ENCODE assay signal across 16 cellular contexts in the genomic region with DNA sequence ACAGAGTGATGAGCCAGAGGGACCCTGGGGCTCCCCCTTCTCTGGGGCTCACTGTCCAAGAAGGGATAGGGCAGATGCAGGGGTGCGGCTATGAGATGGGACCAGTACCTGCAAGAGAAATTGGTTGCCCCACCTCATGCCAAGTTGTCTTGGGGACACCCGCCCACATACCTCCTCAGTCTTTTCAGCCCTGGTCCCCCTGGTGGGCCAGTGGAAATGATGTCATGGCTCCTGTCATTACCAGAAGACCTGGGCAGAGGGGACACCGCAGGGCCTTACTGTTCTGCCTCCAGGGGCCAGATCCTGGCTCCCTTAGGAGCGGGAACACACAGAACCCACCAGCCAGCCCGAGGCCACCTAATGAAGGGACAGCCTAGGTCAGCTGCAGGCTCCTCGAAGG.
"Had no signal": no experiment of that assay in that cellular context is flagged by ENCODE, and none has a peak within 500 bp of the region (broad histone marks: within the 10 kb centered on the region; RNA-seq: fewer than 3 reads in every experiment).

No MANE protein-coding gene starts in this region.

- DNase-seq: activated CD4-positive, alpha-beta T cell treated with anti-CD3 and anti-CD28 coated beads, Interleukin-2, amount 10 ng/mL, durations not matched to agents 24 days and 14 days; activated gamma-delta T cell; activated naive CD8-positive, alpha-beta T cell treated with anti-CD3 and anti-CD28 coated beads for 36 hours; activated T-cell treated with anti-CD3 and anti-CD28 coated beads, Interleukin-2, amount 50 U/mL, for 24 hours; anterior cingulate cortex; effector CD4-positive, alpha-beta T cell; gastrocnemius medialis; heart right ventricle; stimulated activated CD4-positive, alpha-beta T cell treated with anti-CD3 and anti-CD28 coated beads, Interleukin-2, amount 100 ng/mL, for 48 hours; stimulated activated naive CD8-positive, alpha-beta T cell treated with anti-CD3 and anti-CD28 coated beads, Interleukin-15, Interleukin-2, amounts not matched to agents 100 U/mL and 50 U/mL, for 24 hours; T1000; testis had no signal

- H3K36me3 Mint-ChIP-seq: activated naive CD8-positive, alpha-beta T cell treated with anti-CD3 and anti-CD28 coated beads for 36 hours; natural killer cell treated with Interleukin-12 subunit alpha and Interleukin-12 subunit beta and Interleukin-15 and Interleukin-18, amount 100 ng/mL, for 72 hours; T-cell had no signal

- ATAC-seq: gastrocnemius medialis; heart right ventricle; stimulated activated naive CD8-positive, alpha-beta T cell treated with anti-CD3 and anti-CD28 coated beads, Interleukin-15, Interleukin-2, amounts not matched to agents 100 U/mL and 50 U/mL, for 24 hours had no signal

- H3K27ac ChIP-seq: breast epithelium, gastrocnemius medialis, testis, vagina had no signal

- H3K27me3 ChIP-seq: testis, vagina had no signal

- H3K27ac Mint-ChIP-seq: activated CD4-positive, alpha-beta T cell treated with anti-CD3 and anti-CD28 coated beads, Interleukin-2, amount 10 ng/mL, durations not matched to agents 24 days and 14 days; activated naive CD8-positive, alpha-beta T cell treated with anti-CD3 and anti-CD28 coated beads for 36 hours; activated T-cell treated with anti-CD3 and anti-CD28 coated beads, Interleukin-2, amount 50 U/mL, for 24 hours; natural killer cell treated with Interleukin-12 subunit alpha and Interleukin-12 subunit beta and Interleukin-15 and Interleukin-18, amount 100 ng/mL, for 72 hours; T-cell had no signal

- H3K9me3 Mint-ChIP-seq: activated CD4-positive, alpha-beta T cell treated with anti-CD3 and anti-CD28 coated beads, Interleukin-2, amount 10 ng/mL, durations not matched to agents 24 days and 14 days; activated naive CD8-positive, alpha-beta T cell treated with anti-CD3 and anti-CD28 coated beads for 36 hours; activated T-cell treated with anti-CD3 and anti-CD28 coated beads, Interleukin-2, amount 50 U/mL, for 24 hours; natural killer cell treated with Interleukin-12 subunit alpha and Interleukin-12 subunit beta and Interleukin-15 and Interleukin-18, amount 100 ng/mL, for 72 hours; T-cell had no signal

- H3K4me3 Mint-ChIP-seq: activated CD4-positive, alpha-beta T cell treated with anti-CD3 and anti-CD28 coated beads, Interleukin-2, amount 10 ng/mL, durations not matched to agents 24 days and 14 days; activated naive CD8-positive, alpha-beta T cell treated with anti-CD3 and anti-CD28 coated beads for 36 hours; natural killer cell treated with Interleukin-12 subunit alpha and Interleukin-12 subunit beta and Interleukin-15 and Interleukin-18, amount 100 ng/mL, for 72 hours had no signal
